ENCODE assay signal across 9 cellular contexts in the genomic region with DNA sequence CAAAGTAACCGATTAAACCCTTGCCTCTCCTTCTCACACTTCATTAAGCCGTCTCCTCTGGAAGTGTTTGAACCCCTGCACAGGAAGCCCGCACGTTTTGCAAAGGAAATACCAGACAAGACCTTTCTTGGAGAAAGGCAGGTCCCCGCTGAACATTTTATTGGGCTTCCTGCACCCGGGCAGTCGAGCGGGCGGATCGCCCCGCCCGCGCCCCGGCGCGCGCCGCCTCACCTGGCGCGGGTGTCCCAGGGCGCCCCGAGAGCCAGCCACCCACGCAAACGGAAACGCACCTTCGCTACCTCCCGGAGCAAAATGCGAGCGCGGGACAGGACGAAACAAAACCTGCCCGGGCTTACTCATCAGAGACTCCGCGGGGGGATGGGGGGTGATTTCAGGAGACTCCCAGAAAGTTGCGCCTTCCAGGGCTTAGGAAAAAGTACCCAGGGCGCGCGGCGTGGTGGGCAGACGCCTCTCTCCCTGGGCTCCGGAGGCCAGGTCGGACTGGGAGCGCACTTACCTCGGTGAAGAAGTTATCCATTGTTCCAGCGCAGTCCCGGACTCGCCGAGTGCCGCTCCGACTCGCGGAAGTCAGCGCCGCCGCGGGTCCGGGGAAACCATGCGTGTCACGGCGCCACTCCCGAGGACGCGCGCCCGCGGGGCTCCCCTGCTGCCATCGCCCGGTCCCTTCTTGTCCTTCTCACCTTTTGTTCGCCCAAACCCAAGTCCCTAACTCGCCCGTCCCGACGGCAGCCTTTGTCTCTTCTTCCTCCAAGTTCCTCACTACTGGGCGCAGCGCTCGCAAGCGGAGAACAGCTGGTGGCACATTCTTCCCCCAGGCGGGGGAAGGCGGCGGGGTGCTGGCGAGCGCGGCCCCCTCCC. TPM values are rescaled to one million over a fixed set of nuclear protein-coding genes. Genes with fewer than 3 reads are reported as not detected.
DNase-seq lines count a peak whose midpoint lies in the region; ATAC-seq, FAIRE-seq and TF ChIP-seq lines count a peak whose summit lies in the region.
"Had no signal": no experiment of that assay in that cellular context is flagged by ENCODE, and none has a peak within 500 bp of the region (broad histone marks: within the 10 kb centered on the region; RNA-seq: fewer than 3 reads in every experiment).

No MANE protein-coding gene starts in this region.

- peaks cover 45% of the 10 kb centered on the region for H4K20me1 ChIP-seq in astrocyte (ENCODE audit: insufficient read depth, low read length)

- peaks cover 26% of the 10 kb centered on the region for H3K4me1 Mint-ChIP-seq in astrocyte (ENCODE audit: low read depth, unreplicated experiment)

- H3K9me3 ChIP-seq in astrocyte (ENCODE audit: insufficient read depth, low read depth, low read length), result no peaks in the 10 kb centered on the region
- H3K9me3 ChIP-seq in iPS-18c (ENCODE audit: control insufficient read depth, insufficient read depth, low read length), result no peaks in the 10 kb centered on the region
- H3K9me3 ChIP-seq in skeletal muscle satellite cell (replicated peaks; ENCODE audit: low read length), result no peaks in the 10 kb centered on the region

- H3K4me1 ChIP-seq in astrocyte (ENCODE audit: insufficient read depth, low read length), result peaks cover 33% of the 10 kb centered on the region
- H3K4me1 ChIP-seq in skeletal muscle satellite cell (ENCODE audit: control insufficient read depth, insufficient read depth, low read length), result peaks cover 40% of the 10 kb centered on the region

- ATAC-seq in HG02981 (IDR thresholded peaks at IDR 0.05; ENCODE audit: unreplicated experiment), result peak; percentile 39
- no peak for ATAC-seq in HG03469 (IDR thresholded peaks at IDR 0.05; ENCODE audit: unreplicated experiment)

- FAIRE-seq in astrocyte (lab: Jason Lieb, UNC), result no peak
- FAIRE-seq: GM18507 had no signal

- peak overlapping the region; percentile 96 for H3K4me3 ChIP-seq in astrocyte (ENCODE audit: insufficient read depth, low read depth, low read length)
- peak overlapping the region; percentile 89 for H3K4me3 ChIP-seq in iPS-18c (ENCODE audit: insufficient read depth, low read depth, low read length)
- H3K4me3 ChIP-seq in skeletal muscle satellite cell (ENCODE audit: low read length), result peak overlapping the region; percentile 99

- H3K4me3 Mint-ChIP-seq in astrocyte (ENCODE audit: unreplicated experiment), result peak overlapping the region; percentile 98

- in situ Hi-C loops in GM13977 (cut with MboI; ENCODE audit: low pct_unique_long_range_greater_than_20kb, low sequenced_read_pairs, unreplicated experiment), result no loop called here

- H3K36me3 Mint-ChIP-seq in astrocyte (ENCODE audit: low read depth, unreplicated experiment), result no peaks in the 10 kb centered on the region

- H3K9me3 Mint-ChIP-seq in astrocyte (ENCODE audit: unreplicated experiment), result no peaks in the 10 kb centered on the region

- H3K27ac ChIP-seq in astrocyte (ENCODE audit: low read depth, low read length), result peak overlapping the region; percentile 91

- H3K27me3 ChIP-seq in astrocyte (ENCODE audit: insufficient read depth, low read length) (peaks cover 9% of the 10 kb centered on the region), skeletal muscle satellite cell (ENCODE audit: control insufficient read depth, insufficient read depth, low read length) (peaks cover 24% of the 10 kb centered on the region)

- DNase-seq in 8988T (peak; percentile 41), GM13977 (ENCODE audit: low spot score) (peak; percentile 40), NCI-H748 treated with DMSO at 0.1 percent for 48 hours (lab: John Stamatoyannopoulos, UW) (peak; percentile 84), astrocyte (ENCODE audit: low read depth) (no peak)

- no peaks in the 10 kb centered on the region for H3K36me3 ChIP-seq in astrocyte (ENCODE audit: insufficient read depth, low read length)
- H3K36me3 ChIP-seq in skeletal muscle satellite cell (ENCODE audit: insufficient read depth, low read length), result peaks cover 5% of the 10 kb centered on the region

- peak overlapping the region; percentile 87 for H3K27ac Mint-ChIP-seq in astrocyte (ENCODE audit: unreplicated experiment)

- peak overlapping the region; percentile 97 for H3K9ac ChIP-seq in astrocyte (ENCODE audit: low read length)
- peak overlapping the region; percentile 99 for H3K9ac ChIP-seq in skeletal muscle satellite cell (ENCODE audit: low read depth, low read length)

- peaks cover 14% of the 10 kb centered on the region for H3K27me3 Mint-ChIP-seq in astrocyte (ENCODE audit: low read depth, unreplicated experiment)

- peak overlapping the region; percentile 62 for H2AFZ ChIP-seq in astrocyte (ENCODE audit: low read depth, low read length)

- peaks cover 55% of the 10 kb centered on the region for H3K79me2 ChIP-seq in astrocyte (ENCODE audit: insufficient read depth, low read length)

- H3K4me2 ChIP-seq in astrocyte (ENCODE audit: low read length) (peak overlapping the region; percentile 82), skeletal muscle satellite cell (ENCODE audit: low read length) (peak overlapping the region; percentile 88)

- TF ChIP-seq CTCF in GM13977 (IDR thresholded peaks at IDR 0.05; ENCODE audit: extremely low read depth, insufficient read depth, missing control alignments), result no peak
- no peak for TF ChIP-seq CTCF in astrocyte (IDR thresholded peaks at IDR 0.05; ENCODE audit: insufficient read depth, low read depth, low read length)

RNA-seq across cellular contexts. Expression of a gene that starts 0.6 kb away (rescaled TPM):
- total RNA-seq in astrocyte, result 65.7 and 80.2 TPM in 2 replicates
- 6.8 and 9.4 TPM in 2 replicates for total RNA-seq in skeletal muscle satellite cell (2012; rRNA removed)
